26 cellular contexts compared by ENCODE assay signal in the genomic region with DNA sequence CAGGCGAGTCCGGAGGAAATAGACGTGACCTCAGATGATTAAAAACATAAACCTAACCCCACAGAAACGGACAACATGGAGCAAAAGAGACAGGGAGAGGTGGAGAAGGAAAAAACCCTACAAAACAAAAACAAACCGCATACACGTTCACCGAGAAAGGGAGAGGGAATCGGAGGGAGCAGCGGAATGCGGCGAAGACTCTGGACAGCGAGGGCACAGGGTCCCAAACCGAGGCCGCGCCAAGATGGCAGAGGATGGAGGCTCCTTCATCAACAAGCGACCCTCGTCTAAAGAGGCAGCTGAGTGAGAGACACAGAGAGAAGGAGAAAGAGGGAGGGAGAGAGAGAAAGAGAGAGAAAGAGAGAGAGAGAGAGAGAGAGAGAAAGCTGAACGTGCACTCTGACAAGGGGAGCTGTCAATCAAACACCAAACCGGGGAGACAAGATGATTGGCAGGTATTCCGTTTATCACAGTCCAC. TPM values are rescaled to one million over a fixed set of nuclear protein-coding genes. Genes with fewer than 3 reads are reported as not detected.
DNase-seq lines count a peak whose midpoint lies in the region; ATAC-seq, FAIRE-seq and TF ChIP-seq lines count a peak whose summit lies in the region.
"Had no signal": no experiment of that assay in that cellular context is flagged by ENCODE, and none has a peak within 500 bp of the region (broad histone marks: within the 10 kb centered on the region; RNA-seq: fewer than 3 reads in every experiment).

No MANE protein-coding gene starts in this region.

- in situ Hi-C loops in K562 (cut with MboI) = loop anchor here (25.0 kb wide), 1 partner anchor 689 kb away; no protein-coding TSS in a partner anchor

- TF ChIP-seq POLR2A in K562 (conservative IDR thresholded peaks at IDR 0.05) = no peak

- intact Hi-C loops in K562 (cut with micrococcal nuclease) = no loop called here

- H3K4me1 ChIP-seq in K562 (replicated peaks in 1 of 2; ENCODE audit: control insufficient read depth in 2 of 2, insufficient read depth in 2 of 2, low read length in 2 of 2) = peaks cover 0 to 14% of the 10 kb centered on the region in 2 experiments; a peak in 2 of 5 replicates

- H2AFZ ChIP-seq in K562 (ENCODE audit: low read depth, low read length) = no peak overlapping the region

- H3K36me3 Mint-ChIP-seq in stimulated activated memory B cell treated with anti-CD40 and anti-IgM and Interleukin-4, amounts not matched to agents 10 μg/mL and 1 μg/mL and 100 μg/mL, for 72 hours = no peaks in the 10 kb centered on the region

- FAIRE-seq in K562 (lab: Jason Lieb, UNC) = no peak

- CTCF ChIA-PET in HEK293T (lab: Yijun Ruan, JAX) (no interaction called here), K562 (lab: Yijun Ruan, JAX; ENCODE audit: low intra/inter-chr PET ratio) (no interaction called here), RWPE1 (lab: Yijun Ruan, JAX) (interaction anchor here (0.6 kb wide), 1 partner anchor 375 kb away, joined by 3 read pairs; no protein-coding TSS in a partner anchor)

- no peak for TF ChIP-seq RAD21 in K562 (CRISPR knock-in tag; conservative IDR thresholded peaks at IDR 0.05 in 1 of 2, IDR thresholded peaks at IDR 0.05 in 1 of 2)

- H3K27ac ChIP-seq in K562 (ENCODE audit: extremely low read depth, low read depth, low read length) = no peak overlapping the region
- no peak overlapping the region for H3K27ac ChIP-seq in RWPE1
- H3K27ac ChIP-seq: BLaER1, body of pancreas, right lobe of liver, suprapubic skin had no signal

- peak overlapping the region; percentile 29 for H3K4me3 Mint-ChIP-seq in stimulated activated memory B cell treated with anti-CD40 and anti-IgM and Interleukin-4, amounts not matched to agents 10 μg/mL and 1 μg/mL and 100 μg/mL, for 72 hours
- H3K4me3 Mint-ChIP-seq: activated CD8-positive, alpha-beta memory T cell treated with anti-CD3 and anti-CD28 coated beads, Interleukin-2, amount 10 ng/mL, durations not matched to agents 7 days and 5 days; mesothelial cell of epicardium had no signal

- 0% methylated on average over 6 of the region's 20 CpGs for WGBS in K562 (ENCODE audit: insufficient coverage, low coverage, missing lambda C conversion rate)

- H4K20me1 ChIP-seq in K562 (replicated peaks; ENCODE audit: control insufficient read depth, insufficient read depth, low read length) = no peaks in the 10 kb centered on the region

- H3K27me3 ChIP-seq in K562 (ENCODE audit: control insufficient read depth in 2 of 2, insufficient read depth in 2 of 2, low read length in 2 of 2) = peaks cover 10 to 69% of the 10 kb centered on the region in 2 experiments

- H3K9me3 Mint-ChIP-seq in stimulated activated memory B cell treated with anti-CD40 and anti-IgM and Interleukin-4, amounts not matched to agents 10 μg/mL and 1 μg/mL and 100 μg/mL, for 72 hours = no peaks in the 10 kb centered on the region
- H3K9me3 Mint-ChIP-seq: mesothelial cell of epicardium had no signal

- DNase-seq in HEK293T (ENCODE audit: extremely low spot score) (no peak), K562 (ENCODE audit: extremely low read depth in 1 of 4, low spot score in 3 of 4) (no peak), kidney tubule cell (ENCODE audit: low spot score) (peak; percentile 33), NCI-H1048 (lab: John Stamatoyannopoulos, UW) (no peak), RWPE1 (ENCODE audit: low spot score) (no peak)
- DNase-seq: activated CD4-positive, CD25-positive, alpha-beta regulatory T cell treated with anti-CD3 and anti-CD28 coated beads, Interleukin-2, amount 50 U/mL, for 72 hours; activated CD8-positive, alpha-beta memory T cell treated with anti-CD3 and anti-CD28 coated beads, Interleukin-2, amount 10 ng/mL, durations not matched to agents 7 days and 5 days; activated gamma-delta T cell treated with Interleukin-2 at 50 U/mL for 16 hours; body of pancreas; erythroblast; GDM1; KBM-7; NCI-H1092 treated with DMSO at 0.1 percent for 48 hours; NCI-H69; right lobe of liver; SHP77 treated with DMSO at 0.1 percent for 48 hours; stimulated activated CD4-positive, alpha-beta T cell treated with anti-CD3 and anti-CD28 coated beads, Interleukin-1b, Interleukin-23, amount 100 ng/mL, for 48 hours had no signal

- H3K36me3 ChIP-seq in K562 (ENCODE audit: control insufficient read depth, insufficient read depth, low read length) = no peaks in the 10 kb centered on the region
- H3K36me3 ChIP-seq: BLaER1, right lobe of liver, suprapubic skin had no signal

- H3K9ac ChIP-seq in K562 (ENCODE audit: insufficient read depth in 1 of 2, low read depth in 2 of 2, low read length in 2 of 2) = no peak overlapping the region
- H3K9ac ChIP-seq: BLaER1 had no signal

- no peak overlapping the region for H3K4me2 ChIP-seq in K562 (ENCODE audit: insufficient read depth, low read length)

- H3K9me3 ChIP-seq in K562 (replicated peaks; ENCODE audit: control insufficient read depth, insufficient read depth, low read depth, low read length) = no peaks in the 10 kb centered on the region
- H3K9me3 ChIP-seq: body of pancreas, right lobe of liver, suprapubic skin had no signal

- H3K27me3 Mint-ChIP-seq in stimulated activated memory B cell treated with anti-CD40 and anti-IgM and Interleukin-4, amounts not matched to agents 10 μg/mL and 1 μg/mL and 100 μg/mL, for 72 hours = peaks cover 89% of the 10 kb centered on the region

- BruUV-seq in K562 (replicated peaks; lab: Mats Ljungman, UMichigan) = no TSS peak

- no peak for TF ChIP-seq CTCF in K562 (IDR thresholded peaks at IDR 0.05 in 2 of 3, conservative IDR thresholded peaks at IDR 0.05 in 1 of 3; ENCODE audit: insufficient read depth in 2 of 3, low read depth in 1 of 3, low read length in 3 of 3)
- TF ChIP-seq CTCF in RWPE1 (conservative IDR thresholded peaks at IDR 0.05; ENCODE audit: low read depth) = no peak

- H3K79me2 ChIP-seq in K562 (ENCODE audit: control insufficient read depth, insufficient read depth, low read length) = no peaks in the 10 kb centered on the region

- H3K4me1 Mint-ChIP-seq in stimulated activated memory B cell treated with anti-CD40 and anti-IgM and Interleukin-4, amounts not matched to agents 10 μg/mL and 1 μg/mL and 100 μg/mL, for 72 hours = peaks cover 23% of the 10 kb centered on the region

- POLR2A ChIA-PET in HEK293T (lab: Yijun Ruan, JAX) (no interaction called here), K562 (lab: Yijun Ruan, JAX) (no interaction called here), RWPE1 (lab: Yijun Ruan, JAX; ENCODE audit: low non-redundant PET) (interaction anchor here (0.6 kb wide), 1 partner anchor 13 kb away, joined by 4 read pairs; no protein-coding TSS in a partner anchor)

- H3K27ac Mint-ChIP-seq in stimulated activated memory B cell treated with anti-CD40 and anti-IgM and Interleukin-4, amounts not matched to agents 10 μg/mL and 1 μg/mL and 100 μg/mL, for 72 hours = no peak overlapping the region
- H3K27ac Mint-ChIP-seq: activated CD8-positive, alpha-beta memory T cell treated with anti-CD3 and anti-CD28 coated beads, Interleukin-2, amount 10 ng/mL, durations not matched to agents 7 days and 5 days; mesothelial cell of epicardium had no signal

- ATAC-seq in K562 (no peak), GM21528 (IDR thresholded peaks at IDR 0.05; ENCODE audit: low FRiP score, unreplicated experiment) (no peak)
- ATAC-seq in stimulated activated memory B cell treated with anti-CD40 and anti-IgM and Interleukin-4, amounts not matched to agents 10 μg/mL and 1 μg/mL and 100 μg/mL, for 72 hours = no peak
- ATAC-seq: activated CD8-positive, alpha-beta memory T cell treated with anti-CD3 and anti-CD28 coated beads, Interleukin-2, amount 10 ng/mL, durations not matched to agents 7 days and 5 days; body of pancreas; right lobe of liver had no signal

- H3K9me1 ChIP-seq in K562 (ENCODE audit: control insufficient read depth, insufficient read depth, low read length) = no peaks in the 10 kb centered on the region

- no peak overlapping the region for H3K4me3 ChIP-seq in K562
- H3K4me3 ChIP-seq: BLaER1, body of pancreas, right lobe of liver had no signal

- no peak for TF ChIP-seq EP300 in K562 (IDR thresholded peaks at IDR 0.05; ENCODE audit: low read length)

TF ChIP-seq in HEK293T, 16 proteins besides CTCF, POLR2A, EP300 and RAD21 (continues in another document):
- TF ChIP-seq, protein P1, sequence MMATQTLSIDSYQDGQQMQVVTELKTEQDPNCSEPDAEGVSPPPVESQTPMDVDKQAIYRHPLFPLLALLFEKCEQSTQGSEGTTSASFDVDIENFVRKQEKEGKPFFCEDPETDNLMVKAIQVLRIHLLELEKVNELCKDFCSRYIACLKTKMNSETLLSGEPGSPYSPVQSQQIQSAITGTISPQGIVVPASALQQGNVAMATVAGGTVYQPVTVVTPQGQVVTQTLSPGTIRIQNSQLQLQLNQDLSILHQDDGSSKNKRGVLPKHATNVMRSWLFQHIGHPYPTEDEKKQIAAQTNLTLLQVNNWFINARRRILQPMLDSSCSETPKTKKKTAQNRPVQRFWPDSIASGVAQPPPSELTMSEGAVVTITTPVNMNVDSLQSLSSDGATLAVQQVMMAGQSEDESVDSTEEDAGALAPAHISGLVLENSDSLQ (IDR thresholded peaks at IDR 0.05) = peak; percentile 95

TF ChIP-seq in K562, 482 proteins besides CTCF, POLR2A, EP300 and RAD21 (continues in another document):
- TF ChIP-seq, protein P1 (IDR thresholded peaks at IDR 0.05) = peak; percentile 82

RNA-seq across cellular contexts. Expression of a gene that starts 5.7 kb away (rescaled TPM):
- total RNA-seq in K562 (2011; cell fraction: chromatin; rRNA removed; ENCODE audit: low replicate concordance) = not detected in 2 replicates
- not detected in 2 replicates for total RNA-seq in K562 (2011; cell fraction: nucleolus; rRNA removed)
- total RNA-seq in K562 (2011; cell fraction: nucleoplasm; rRNA removed) = not detected in 2 replicates
- not detected in 2 replicates for total RNA-seq in K562 (2014; rRNA removed)
- not detected in 2 replicates for total RNA-seq in K562 (2014; rRNA removed; fragmentation: Illumina TruSeq; extraction: Trizol)
- not detected in 2 replicates for total RNA-seq in K562 (2015; rRNA removed; fragmentation: Illumina TruSeq; extraction: Trizol)
- not detected in 2 replicates for total RNA-seq in K562 (2021)
- not detected in 2 replicates for polyA plus RNA-seq in K562 (2011; rRNA removed)
- not detected in 2 replicates for polyA plus RNA-seq in K562 (2011; cell fraction: cytosol; rRNA removed)
- not detected in 2 replicates for polyA plus RNA-seq in K562 (2011; cell fraction: nucleus; rRNA removed)
- polyA plus RNA-seq in K562 (2012) = not detected in 2 replicates
- not detected in 2 replicates for polyA plus RNA-seq in K562 (2014; fragmentation: Illumina TruSeq; extraction: Trizol)
- polyA plus RNA-seq in K562 (2014; fragmentation: Nextera tagmentation; extraction: Ambion mirVana) = not detected
- not detected in 2 replicates for polyA plus RNA-seq in K562 (2014; rRNA removed)
- polyA minus RNA-seq in K562 (2011; rRNA and poly(A)+ RNA removed) = not detected in 2 replicates
- polyA minus RNA-seq in K562 (2011; cell fraction: cytosol; rRNA and poly(A)+ RNA removed) = not detected in 2 replicates
- polyA minus RNA-seq in K562 (2011; cell fraction: nucleus; rRNA and poly(A)+ RNA removed) = not detected in 2 replicates
- total RNA-seq: activated CD8-positive, alpha-beta memory T cell treated with anti-CD3 and anti-CD28 coated beads, Interleukin-2, amount 10 ng/mL, durations not matched to agents 7 days and 5 days; body of pancreas; glomerular endothelial cell; H4; OCI-LY7; right lobe of liver; T-helper 2 cell treated with Interferon-gamma antibody and Interleukin-4, amounts not matched to agents 100 ng/mL and 5 ng/mL, for 36 hours had no signal
